Comparison of ENCODE assay signal across 7 cellular contexts in the genomic region with DNA sequence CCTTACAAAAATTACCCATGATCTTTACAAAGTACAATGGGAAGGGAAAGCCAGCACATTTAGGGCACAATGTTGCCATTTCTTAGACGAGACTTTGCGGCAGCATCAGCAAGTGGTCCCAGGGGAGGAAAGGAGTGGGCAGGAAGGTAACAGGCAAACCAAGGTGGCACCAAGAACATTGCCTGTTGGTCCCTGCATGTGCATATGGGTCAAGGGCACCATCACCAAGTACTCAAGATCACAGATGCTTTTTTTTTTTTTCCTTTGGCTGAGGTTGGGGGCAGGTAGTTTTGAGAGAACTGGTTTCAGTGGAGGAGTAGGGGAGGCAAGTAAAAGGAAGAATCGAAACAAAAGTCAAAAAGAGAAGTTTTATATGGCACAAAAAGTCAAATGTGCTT. TPM values are rescaled to one million over a fixed set of nuclear protein-coding genes. Genes with fewer than 3 reads are reported as not detected.
DNase-seq lines count a peak whose midpoint lies in the region; ATAC-seq and FAIRE-seq lines count a peak whose summit lies in the region.

No MANE protein-coding gene starts in this region.

- peak overlapping the region; percentile 99 for H3K27ac Mint-ChIP-seq in activated CD4-positive, alpha-beta memory T cell treated with anti-CD3 and anti-CD28 coated beads for 36 hours

- H3K27me3 Mint-ChIP-seq in activated CD4-positive, alpha-beta memory T cell treated with anti-CD3 and anti-CD28 coated beads for 36 hours, result peaks cover 2% of the 10 kb centered on the region

- intact Hi-C loops in activated CD4-positive, alpha-beta memory T cell treated with anti-CD3 and anti-CD28 coated beads for 36 hours (cut with micrococcal nuclease), result loop anchor here (1.0 kb wide), 6 partner anchors 9 to 33 kb away; no protein-coding TSS in a partner anchor
- intact Hi-C loops in posterior cingulate gyrus (cut with DNase I), result no loop called here

- CTCF ChIA-PET in activated CD4-positive, alpha-beta memory T cell treated with anti-CD3 and anti-CD28 coated beads for 36 hours (lab: Charles Lee), result interaction anchor here (1.1 to 1.6 kb wide), 7 partner anchors 9 to 33 kb away, joined by 3 to 12 read pairs (median 5); no protein-coding TSS in a partner anchor

- H3K36me3 ChIP-seq in small intestine (ENCODE audit: control insufficient read depth in 2 of 2, insufficient read depth in 2 of 2, low read length in 2 of 2), result no peaks in the 10 kb centered on the region

- H3K27me3 ChIP-seq in small intestine (ENCODE audit: control insufficient read depth in 2 of 2, insufficient read depth in 2 of 2, low read length in 2 of 2), result no peaks in the 10 kb centered on the region

- POLR2A ChIA-PET in activated CD4-positive, alpha-beta memory T cell treated with anti-CD3 and anti-CD28 coated beads for 36 hours (lab: Charles Lee), result interaction anchor here (0.8 to 17.5 kb wide), 11 partner anchors 13 to 454 kb away, joined by 3 to 319 read pairs (median 11); no protein-coding TSS in a partner anchor

- H3K4me3 ChIP-seq in small intestine (ENCODE audit: low read depth in 1 of 2, low read length in 2 of 2), result peak overlapping the region; percentile 9 to 14

- H3K4me3 Mint-ChIP-seq in activated CD4-positive, alpha-beta memory T cell treated with anti-CD3 and anti-CD28 coated beads for 36 hours, result peak overlapping the region; percentile 92

- peak; percentile 23 for ATAC-seq in GM18868 (IDR thresholded peaks at IDR 0.05; ENCODE audit: unreplicated experiment)
- peak; percentile 26 for ATAC-seq in GM21825 (IDR thresholded peaks at IDR 0.05; ENCODE audit: unreplicated experiment)

- peak overlapping the region; percentile 54 to 91 for H3K27ac ChIP-seq in small intestine (ENCODE audit: low read depth in 1 of 2, low read length in 1 of 2)

- no peaks in the 10 kb centered on the region for H3K9me3 ChIP-seq in small intestine (ENCODE audit: control insufficient read depth, low read depth)

- H3K9me3 Mint-ChIP-seq in activated CD4-positive, alpha-beta memory T cell treated with anti-CD3 and anti-CD28 coated beads for 36 hours, result no peaks in the 10 kb centered on the region

- peaks cover 2 to 10% of the 10 kb centered on the region in 2 donors for H3K4me1 ChIP-seq in small intestine (ENCODE audit: control insufficient read depth in 2 of 2, insufficient read depth in 1 of 2, low read depth in 1 of 2, low read length in 1 of 2)

- H3K4me1 Mint-ChIP-seq in activated CD4-positive, alpha-beta memory T cell treated with anti-CD3 and anti-CD28 coated beads for 36 hours (ENCODE audit: low read depth), result peaks cover 42% of the 10 kb centered on the region

- WGBS in small intestine, 3 donors, result 62 to 85% (median 75%) methylated on average over 3 of the region's 3 CpGs

- FAIRE-seq in small intestine (lab: Jason Lieb, UNC), result no peak

- DNase-seq in activated CD4-positive, alpha-beta memory T cell treated with anti-CD3 and anti-CD28 coated beads for 36 hours, result peak; percentile 62
- no peak for DNase-seq in small intestine
- DNase-seq in NCI-H1694 (lab: John Stamatoyannopoulos, UW), result no peak
- no peak for DNase-seq in NCI-H2196 treated with DMSO at 0.1 percent for 48 hours (lab: John Stamatoyannopoulos, UW; ENCODE audit: unreplicated experiment)
- DNase-seq in posterior cingulate gyrus, result no peak

- H3K36me3 Mint-ChIP-seq in activated CD4-positive, alpha-beta memory T cell treated with anti-CD3 and anti-CD28 coated beads for 36 hours, result peaks cover 54% of the 10 kb centered on the region

RNA-seq across cellular contexts. Expression of gene CYTIP, which starts 0.8 kb away (rescaled TPM):
- 100 to 1,000 TPM; 369 to 388 TPM for total RNA-seq in activated CD4-positive, alpha-beta memory T cell treated with anti-CD3 and anti-CD28 coated beads for 36 hours
- 10 to 100 TPM in 2 of 3 donors, 1 to 10 TPM in 1; 9.4 to 19.8 (median 15.7) TPM for polyA plus RNA-seq in small intestine
